In genomic region chr9:70142101-70142500, GRCh38 we compare ENCODE assay signal across 17 cellular contexts.
A peak's percentile ranks its signal among the peaks of the same experiment; 100 is the strongest.
DNase-seq lines count a peak whose midpoint lies in the region; ATAC-seq and TF ChIP-seq lines count a peak whose summit lies in the region.
"Had no signal": no experiment of that assay in that cellular context is flagged by ENCODE, and none has a peak within 500 bp of the region (broad histone marks: within the 10 kb centered on the region; RNA-seq: fewer than 3 reads in every experiment).

No MANE protein-coding gene starts in this region.

- peaks cover 0 to 36% (median 5%) of the 10 kb centered on the region in 3 donors for H3K4me1 ChIP-seq in gastroesophageal sphincter
- H3K4me1 ChIP-seq: BLaER1, Caco-2 had no signal

- H3K4me3 ChIP-seq in gastroesophageal sphincter, result no peak overlapping the region
- H3K4me3 ChIP-seq: BLaER1, GM23248 had no signal

- peak overlapping the region in 3 of 4 donors; percentile 14 to 35 (median 30) for H3K27ac ChIP-seq in gastroesophageal sphincter
- H3K27ac ChIP-seq: BLaER1, C4-2B, GM23248 had no signal

- CTCF ChIA-PET in activated CD8-positive, alpha-beta T cell treated with anti-CD3 and anti-CD28 coated beads, Interleukin-2, amount 10 ng/mL, durations not matched to agents 7 days and 5 days (lab: Charles Lee), result no interaction called here

- H3K4me1 Mint-ChIP-seq in nephron progenitor cell (peaks cover 5% of the 10 kb centered on the region), endothelial cell (ENCODE audit: unreplicated experiment) (no peaks in the 10 kb centered on the region)
- no peaks in the 10 kb centered on the region for H3K4me1 Mint-ChIP-seq in activated CD8-positive, alpha-beta T cell treated with anti-CD3 and anti-CD28 coated beads, Interleukin-2, amount 10 ng/mL, durations not matched to agents 7 days and 5 days (ENCODE audit: low read depth)
- H3K4me1 Mint-ChIP-seq: B cell; CD4-positive, CD25-positive, alpha-beta regulatory T cell had no signal

- no peaks in the 10 kb centered on the region for H3K27me3 ChIP-seq in gastroesophageal sphincter
- H3K27me3 ChIP-seq: BLaER1 had no signal

- H3K36me3 ChIP-seq in gastroesophageal sphincter, result peaks cover 25 to 89% of the 10 kb centered on the region in 2 donors
- H3K36me3 ChIP-seq: BLaER1 had no signal

- no peaks in the 10 kb centered on the region for H3K36me3 Mint-ChIP-seq in nephron progenitor cell (ENCODE audit: low read depth)
- no peaks in the 10 kb centered on the region for H3K36me3 Mint-ChIP-seq in activated CD8-positive, alpha-beta T cell treated with anti-CD3 and anti-CD28 coated beads, Interleukin-2, amount 10 ng/mL, durations not matched to agents 7 days and 5 days (ENCODE audit: low read depth)
- H3K36me3 Mint-ChIP-seq in endothelial cell (ENCODE audit: low read depth, unreplicated experiment), result no peaks in the 10 kb centered on the region
- H3K36me3 Mint-ChIP-seq: CD4-positive, CD25-positive, alpha-beta regulatory T cell; CD8-positive, alpha-beta T cell had no signal

- no peak for TF ChIP-seq CTCF in gastroesophageal sphincter (IDR thresholded peaks at IDR 0.05)
- no peak for TF ChIP-seq CTCF in nephron progenitor cell (IDR thresholded peaks at IDR 0.05)
- TF ChIP-seq CTCF in endothelial cell (IDR thresholded peaks at IDR 0.05; ENCODE audit: unreplicated experiment), result no peak

- H3K9me3 Mint-ChIP-seq in nephron progenitor cell, result peaks cover 3% of the 10 kb centered on the region
- H3K9me3 Mint-ChIP-seq in activated CD8-positive, alpha-beta T cell treated with anti-CD3 and anti-CD28 coated beads, Interleukin-2, amount 10 ng/mL, durations not matched to agents 7 days and 5 days (ENCODE audit: insufficient read depth), result no peaks in the 10 kb centered on the region
- H3K9me3 Mint-ChIP-seq in endothelial cell (ENCODE audit: unreplicated experiment), result no peaks in the 10 kb centered on the region
- H3K9me3 Mint-ChIP-seq: CD8-positive, alpha-beta T cell had no signal

- DNase-seq in SW480 (ENCODE audit: low spot score) (peak; percentile 45), nephron progenitor cell (no peak), endothelial cell (ENCODE audit: low spot score) (no peak)
- DNase-seq in activated CD8-positive, alpha-beta T cell treated with anti-CD3 and anti-CD28 coated beads, Interleukin-2, amount 10 ng/mL, durations not matched to agents 7 days and 5 days, result no peak
- DNase-seq: Caco-2; CD4-positive, CD25-positive, alpha-beta regulatory T cell; CD8-positive, alpha-beta T cell; DMS153; DND-41; GM23248; H7; HCEC 1CT had no signal

- H3K27me3 Mint-ChIP-seq in nephron progenitor cell (ENCODE audit: low read depth, poor library complexity), result peaks cover 6% of the 10 kb centered on the region
- peaks cover 4% of the 10 kb centered on the region for H3K27me3 Mint-ChIP-seq in activated CD8-positive, alpha-beta T cell treated with anti-CD3 and anti-CD28 coated beads, Interleukin-2, amount 10 ng/mL, durations not matched to agents 7 days and 5 days (ENCODE audit: low read depth)
- H3K27me3 Mint-ChIP-seq in endothelial cell (ENCODE audit: unreplicated experiment), result no peaks in the 10 kb centered on the region

- POLR2A ChIA-PET in activated CD8-positive, alpha-beta T cell treated with anti-CD3 and anti-CD28 coated beads, Interleukin-2, amount 10 ng/mL, durations not matched to agents 7 days and 5 days (lab: Charles Lee), result no interaction called here

- H3K9me3 ChIP-seq in gastroesophageal sphincter, result no peaks in the 10 kb centered on the region
- H3K9me3 ChIP-seq: BLaER1, Caco-2 had no signal

- TF ChIP-seq EP300 in gastroesophageal sphincter (IDR thresholded peaks at IDR 0.05), result no peak

- H3K4me3 Mint-ChIP-seq in nephron progenitor cell (no peak overlapping the region), endothelial cell (ENCODE audit: unreplicated experiment) (no peak overlapping the region)
- no peak overlapping the region for H3K4me3 Mint-ChIP-seq in activated CD8-positive, alpha-beta T cell treated with anti-CD3 and anti-CD28 coated beads, Interleukin-2, amount 10 ng/mL, durations not matched to agents 7 days and 5 days
- H3K4me3 Mint-ChIP-seq: B cell; CD4-positive, CD25-positive, alpha-beta regulatory T cell; CD8-positive, alpha-beta T cell had no signal

- no peak for TF ChIP-seq POLR2A in gastroesophageal sphincter (IDR thresholded peaks at IDR 0.05)

- H3K27ac Mint-ChIP-seq in nephron progenitor cell, result peak overlapping the region; percentile 49
- no peak overlapping the region for H3K27ac Mint-ChIP-seq in activated CD8-positive, alpha-beta T cell treated with anti-CD3 and anti-CD28 coated beads, Interleukin-2, amount 10 ng/mL, durations not matched to agents 7 days and 5 days
- H3K27ac Mint-ChIP-seq in endothelial cell (ENCODE audit: unreplicated experiment), result no peak overlapping the region
- H3K27ac Mint-ChIP-seq: B cell; CD4-positive, CD25-positive, alpha-beta regulatory T cell; CD8-positive, alpha-beta T cell had no signal

- 54% methylated on average over 3 of the region's 3 CpGs; no CpG with 5 or more reads in 1 of the 2 donors for WGBS in gastroesophageal sphincter (ENCODE audit: low coverage in 1 of 2), 2 donors

- ATAC-seq in gastroesophageal sphincter (no peak), GM19328 (IDR thresholded peaks at IDR 0.05; ENCODE audit: unreplicated experiment) (no peak)
- ATAC-seq in activated CD8-positive, alpha-beta T cell treated with anti-CD3 and anti-CD28 coated beads, Interleukin-2, amount 10 ng/mL, durations not matched to agents 7 days and 5 days, result no peak
- ATAC-seq: CD8-positive, alpha-beta T cell had no signal
